ENCODE assay signal across 9 cellular contexts in the genomic region with DNA sequence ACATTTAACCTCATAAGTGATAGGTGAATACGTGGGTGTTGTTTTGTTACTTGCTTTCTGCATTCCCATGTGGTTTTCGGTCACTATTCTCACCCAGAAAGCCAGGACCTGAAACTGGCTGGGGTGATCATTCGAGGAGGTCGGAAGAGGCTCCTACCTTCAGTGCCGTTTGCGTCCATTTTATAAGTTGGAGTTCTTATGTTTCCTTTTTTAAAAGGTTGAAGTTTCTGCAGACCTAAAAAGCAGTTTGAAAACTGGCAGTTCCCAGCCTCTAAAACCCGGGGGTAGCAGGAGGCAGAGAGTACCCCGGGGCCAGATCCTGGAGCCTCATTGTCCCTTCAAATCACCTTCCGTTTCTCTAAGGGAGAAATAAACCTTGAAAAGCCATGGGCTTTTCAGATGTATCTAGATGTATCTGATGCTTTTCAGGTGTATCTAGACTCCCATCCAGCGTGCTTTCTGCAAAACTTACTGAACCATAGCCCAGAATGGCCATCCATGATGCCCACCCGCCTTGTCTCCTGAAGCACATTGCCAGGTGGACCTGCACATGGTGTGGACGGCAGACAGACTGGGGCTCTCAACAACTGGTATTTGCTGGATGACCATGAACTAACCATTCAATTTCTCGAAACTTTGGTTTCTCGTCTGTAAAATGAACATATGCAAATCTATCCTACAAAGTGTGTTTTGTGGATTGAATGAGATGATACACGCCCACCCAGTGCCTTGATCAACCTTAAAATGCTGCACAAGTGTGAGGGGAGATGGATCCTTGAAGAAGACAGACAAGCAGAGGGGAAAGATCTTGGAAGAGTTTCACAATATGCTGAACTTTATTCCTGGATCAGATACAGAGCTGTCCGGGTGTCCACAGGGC. TPM values are rescaled to one million over a fixed set of nuclear protein-coding genes. Genes with fewer than 3 reads are reported as not detected.
A peak's percentile ranks its signal among the peaks of the same experiment; 100 is the strongest.
DNase-seq lines count a peak whose midpoint lies in the region; ATAC-seq, FAIRE-seq and TF ChIP-seq lines count a peak whose summit lies in the region.
"Had no signal": no experiment of that assay in that cellular context is flagged by ENCODE, and none has a peak within 500 bp of the region (broad histone marks: within the 10 kb centered on the region; RNA-seq: fewer than 3 reads in every experiment).

No MANE protein-coding gene starts in this region.

- H3K36me3 ChIP-seq in HUES48 (ENCODE audit: control insufficient read depth, insufficient read depth, low read length) (no peaks in the 10 kb centered on the region), K562 (ENCODE audit: control insufficient read depth, insufficient read depth, low read length) (no peaks in the 10 kb centered on the region)

- no peak for TF ChIP-seq RAD21 in K562 (CRISPR knock-in tag; conservative IDR thresholded peaks at IDR 0.05 in 1 of 2, IDR thresholded peaks at IDR 0.05 in 1 of 2)

- intact Hi-C loops in K562 (cut with micrococcal nuclease): no loop called here

- 10% methylated on average over 16 of the region's 16 CpGs for WGBS in K562 (ENCODE audit: insufficient coverage, low coverage, missing lambda C conversion rate)

- no peaks in the 10 kb centered on the region for H3K36me3 Mint-ChIP-seq in naive B cell

- no peak for FAIRE-seq in K562 (lab: Jason Lieb, UNC)

- no peak overlapping the region for H3K4me2 ChIP-seq in K562 (ENCODE audit: insufficient read depth, low read length)

- no peak for TF ChIP-seq EP300 in K562 (IDR thresholded peaks at IDR 0.05; ENCODE audit: low read length)

- H3K9me3 ChIP-seq in HUES48 (ENCODE audit: control insufficient read depth, insufficient read depth, low read length): no peaks in the 10 kb centered on the region
- no peaks in the 10 kb centered on the region for H3K9me3 ChIP-seq in K562 (replicated peaks; ENCODE audit: control insufficient read depth, insufficient read depth, low read depth, low read length)

- no peaks in the 10 kb centered on the region for H3K27me3 Mint-ChIP-seq in naive B cell

- H3K4me3 Mint-ChIP-seq in naive B cell: peak overlapping the region; percentile 93 to 100 (median 99)

- TF ChIP-seq CTCF in AG09309 (IDR thresholded peaks at IDR 0.05; ENCODE audit: control insufficient read depth, insufficient read depth, low read depth, low read length, missing control alignments): no peak
- TF ChIP-seq CTCF in K562 (IDR thresholded peaks at IDR 0.05 in 2 of 3, conservative IDR thresholded peaks at IDR 0.05 in 1 of 3; ENCODE audit: insufficient read depth in 2 of 3, low read depth in 1 of 3, low read length in 3 of 3): no peak

- no peak for TF ChIP-seq POLR2A in K562 (conservative IDR thresholded peaks at IDR 0.05)

- peaks cover 6% of the 10 kb centered on the region; the same call in 1 of the 2 replicates for H3K4me1 ChIP-seq in HUES48 (ENCODE audit: control insufficient read depth, insufficient read depth, low read length)
- H3K4me1 ChIP-seq in K562 (replicated peaks in 1 of 2; ENCODE audit: control insufficient read depth in 2 of 2, insufficient read depth in 2 of 2, low read length in 2 of 2): peaks cover 0 to 14% of the 10 kb centered on the region in 2 experiments; a peak in 3 of 5 replicates

- ATAC-seq in K562 (no peak), naive B cell (ENCODE audit: low read depth in 2 of 2) (no peak), HG03095 (IDR thresholded peaks at IDR 0.05; ENCODE audit: unreplicated experiment) (no peak)

- POLR2A ChIA-PET in K562 (lab: Yijun Ruan, JAX): no interaction called here

- no TSS peak for BruUV-seq in K562 (replicated peaks; lab: Mats Ljungman, UMichigan)

- no peaks in the 10 kb centered on the region for H3K9me1 ChIP-seq in K562 (ENCODE audit: control insufficient read depth, insufficient read depth, low read length)

- H3K9ac ChIP-seq in HUES48 (ENCODE audit: low read depth, low read length) (no peak overlapping the region), K562 (ENCODE audit: insufficient read depth in 1 of 2, low read depth in 2 of 2, low read length in 2 of 2) (no peak overlapping the region)

- H3K27ac ChIP-seq in HUES48 (ENCODE audit: low read depth, low read length) (no peak overlapping the region), K562 (ENCODE audit: extremely low read depth, low read depth, low read length) (no peak overlapping the region)

- peak overlapping the region; percentile 94 to 99 (median 98) for H3K27ac Mint-ChIP-seq in naive B cell

- DNase-seq in AG09309 (ENCODE audit: low read depth) (no peak), K562 (ENCODE audit: extremely low read depth in 1 of 4, low spot score in 3 of 4) (no peak), naive B cell (no peak), AG20443 (ENCODE audit: low spot score) (no peak), NCI-H1105 (lab: John Stamatoyannopoulos, UW) (no peak), DMS79 treated with DMSO at 0.1 percent for 48 hours (lab: John Stamatoyannopoulos, UW) (no peak)

- in situ Hi-C loops in K562 (cut with MboI): no loop called here

- H2AFZ ChIP-seq in K562 (ENCODE audit: low read depth, low read length): no peak overlapping the region

- CTCF ChIA-PET in K562 (lab: Yijun Ruan, JAX; ENCODE audit: low intra/inter-chr PET ratio): no interaction called here

- no peaks in the 10 kb centered on the region for H3K79me2 ChIP-seq in K562 (ENCODE audit: control insufficient read depth, insufficient read depth, low read length)

- peak overlapping the region; percentile 92; the same call in 1 of the 2 replicates for H3K4me3 ChIP-seq in AG09309 (ENCODE audit: control insufficient read depth, low read depth, low read length)
- peak overlapping the region; percentile 66; the same call in 1 of the 2 replicates for H3K4me3 ChIP-seq in HUES48 (ENCODE audit: low read depth, low read length)
- no peak overlapping the region for H3K4me3 ChIP-seq in K562

- peaks cover 4% of the 10 kb centered on the region for H4K20me1 ChIP-seq in K562 (replicated peaks; ENCODE audit: control insufficient read depth, insufficient read depth, low read length)

- no peaks in the 10 kb centered on the region for H3K9me3 Mint-ChIP-seq in naive B cell

- H3K27me3 ChIP-seq in HUES48 (ENCODE audit: control insufficient read depth, insufficient read depth, low read length) (peaks cover 37% of the 10 kb centered on the region), K562 (ENCODE audit: control insufficient read depth in 2 of 2, insufficient read depth in 2 of 2, low read length in 2 of 2) (peaks cover 37 to 68% of the 10 kb centered on the region in 2 experiments)

- H3K4me1 Mint-ChIP-seq in naive B cell: peaks cover 69 to 86% (median 81%) of the 10 kb centered on the region in 3 donors

RNA-seq across cellular contexts. Expression of a gene that starts 1.3 kb away (rescaled TPM):
- total RNA-seq in K562 (2011; cell fraction: chromatin; rRNA removed; ENCODE audit: low replicate concordance): 0.30 TPM in 1 of 2 replicates, not detected in the other
- 0.26 and 1.0 TPM in 2 replicates for total RNA-seq in K562 (2011; cell fraction: nucleolus; rRNA removed)
- total RNA-seq in K562 (2011; cell fraction: nucleoplasm; rRNA removed): not detected in 2 replicates
- total RNA-seq in K562 (2014; rRNA removed) (0.59 TPM in 1 of 2 replicates, not detected in the other), K562 (2014; rRNA removed; fragmentation: Illumina TruSeq; extraction: Trizol) (0.06 TPM in 1 of 2 replicates, not detected in the other), K562 (2015; rRNA removed; fragmentation: Illumina TruSeq; extraction: Trizol) (not detected in 2 replicates), K562 (2021) (0.71 and 0.89 TPM in 2 replicates)
- polyA plus RNA-seq in K562 (2011; rRNA removed) (0.26 TPM in 1 of 2 replicates, not detected in the other), K562 (2014; fragmentation: Illumina TruSeq; extraction: Trizol) (not detected in 2 replicates), K562 (2014; fragmentation: Nextera tagmentation; extraction: Ambion mirVana) (not detected), K562 (2014; rRNA removed) (not detected in 2 replicates), naive B cell (ENCODE audit: low read depth in 6 of 6) (10 to 100 TPM in 5 of 6 donors, 1 to 10 TPM in 1; 2.9 to 42.9 (median 29.9) TPM)
- polyA plus RNA-seq in K562 (2011; cell fraction: cytosol; rRNA removed): 0.03 TPM in 1 of 2 replicates, not detected in the other
- 0.11 and 0.18 TPM in 2 replicates for polyA plus RNA-seq in K562 (2011; cell fraction: nucleus; rRNA removed)
- 0.12 and 0.29 TPM in 2 replicates for polyA plus RNA-seq in K562 (2012)
- polyA minus RNA-seq in K562 (2011; rRNA and poly(A)+ RNA removed): 0.42 TPM in 1 of 2 replicates, not detected in the other
- polyA minus RNA-seq in K562 (2011; cell fraction: cytosol; rRNA and poly(A)+ RNA removed): 1.2 TPM in 1 of 2 replicates, not detected in the other
- 0.94 TPM in 1 of 2 replicates, not detected in the other for polyA minus RNA-seq in K562 (2011; cell fraction: nucleus; rRNA and poly(A)+ RNA removed)

RNA-seq across cellular contexts. Expression of a gene that starts 28.9 kb away (rescaled TPM):
- 0.37 TPM in 1 of 2 replicates, not detected in the other for total RNA-seq in K562 (2011; cell fraction: chromatin; rRNA removed; ENCODE audit: low replicate concordance)
- 0.17 TPM in 1 of 2 replicates, not detected in the other for total RNA-seq in K562 (2011; cell fraction: nucleolus; rRNA removed)
- not detected in 2 replicates for total RNA-seq in K562 (2011; cell fraction: nucleoplasm; rRNA removed)
- total RNA-seq in K562 (2014; rRNA removed) (not detected in 2 replicates), K562 (2014; rRNA removed; fragmentation: Illumina TruSeq; extraction: Trizol) (not detected in 2 replicates), K562 (2015; rRNA removed; fragmentation: Illumina TruSeq; extraction: Trizol) (not detected in 2 replicates), K562 (2021) (not detected in 2 replicates)
- polyA plus RNA-seq in K562 (2011; rRNA removed) (0.05 TPM in 1 of 2 replicates, not detected in the other), K562 (2014; fragmentation: Illumina TruSeq; extraction: Trizol) (not detected in 2 replicates), K562 (2014; fragmentation: Nextera tagmentation; extraction: Ambion mirVana) (under 1 TPM in 1 of 2 experiments, not detected in 1; 0.07 TPM), K562 (2014; rRNA removed) (0.11 TPM in 1 of 2 replicates, not detected in the other), naive B cell (ENCODE audit: low read depth in 6 of 6) (under 1 TPM in 4 of 6 donors, not detected in 2; 0.25 to 0.72 (median 0.27) TPM)
- polyA plus RNA-seq in K562 (2011; cell fraction: cytosol; rRNA removed): 0.06 TPM in 1 of 2 replicates, not detected in the other
- polyA plus RNA-seq in K562 (2011; cell fraction: nucleus; rRNA removed): 0.06 and 0.30 TPM in 2 replicates
- polyA plus RNA-seq in K562 (2012): 0.06 TPM in 1 of 2 replicates, not detected in the other
- not detected in 2 replicates for polyA minus RNA-seq in K562 (2011; rRNA and poly(A)+ RNA removed)
- not detected in 2 replicates for polyA minus RNA-seq in K562 (2011; cell fraction: cytosol; rRNA and poly(A)+ RNA removed)
- polyA minus RNA-seq in K562 (2011; cell fraction: nucleus; rRNA and poly(A)+ RNA removed): not detected in 2 replicates
- total RNA-seq: HT1080 had no signal

RNA-seq across cellular contexts. Expression of a gene that starts 58.7 kb away (rescaled TPM):
- 163 and 256 TPM in 2 replicates for total RNA-seq in K562 (2011; cell fraction: chromatin; rRNA removed; ENCODE audit: low replicate concordance)
- 127 and 147 TPM in 2 replicates for total RNA-seq in K562 (2011; cell fraction: nucleolus; rRNA removed)
- 170 and 203 TPM in 2 replicates for total RNA-seq in K562 (2011; cell fraction: nucleoplasm; rRNA removed)
- 25.8 and 26.8 TPM in 2 replicates for total RNA-seq in K562 (2014; rRNA removed)
- 49.3 and 65.4 TPM in 2 replicates for total RNA-seq in K562 (2014; rRNA removed; fragmentation: Illumina TruSeq; extraction: Trizol)
- 18.1 and 19.2 TPM in 2 replicates for total RNA-seq in K562 (2015; rRNA removed; fragmentation: Illumina TruSeq; extraction: Trizol)
- 54.4 and 60.7 TPM in 2 replicates for total RNA-seq in K562 (2021)
- polyA plus RNA-seq in K562 (2011; rRNA removed): 50.0 and 90.9 TPM in 2 replicates
- polyA plus RNA-seq in K562 (2011; cell fraction: cytosol; rRNA removed): 36.4 and 59.0 TPM in 2 replicates
- polyA plus RNA-seq in K562 (2011; cell fraction: nucleus; rRNA removed): 92.5 and 115 TPM in 2 replicates
- polyA plus RNA-seq in K562 (2012): 28.0 and 112 TPM in 2 replicates
- polyA plus RNA-seq in K562 (2014; fragmentation: Illumina TruSeq; extraction: Trizol): 57.8 and 60.7 TPM in 2 replicates
- polyA plus RNA-seq in K562 (2014; fragmentation: Nextera tagmentation; extraction: Ambion mirVana): 10 to 100 TPM; 14.2 to 17.8 TPM
- polyA plus RNA-seq in K562 (2014; rRNA removed): 32.0 and 37.4 TPM in 2 replicates
- polyA minus RNA-seq in K562 (2011; rRNA and poly(A)+ RNA removed): 49.2 and 70.6 TPM in 2 replicates
- polyA minus RNA-seq in K562 (2011; cell fraction: cytosol; rRNA and poly(A)+ RNA removed): 36.1 and 42.5 TPM in 2 replicates
- polyA minus RNA-seq in K562 (2011; cell fraction: nucleus; rRNA and poly(A)+ RNA removed): 36.1 and 75.2 TPM in 2 replicates
- 1,000 to 10,000 TPM in 1 of 6 donors, 100 to 1,000 TPM in 5; 235 to 1,138 (median 264) TPM for polyA plus RNA-seq in naive B cell (ENCODE audit: low read depth in 6 of 6)
